Comparison of ENCODE assay signal across 1 cellular context in genomic region chr1:156114919-156115513, GRCh38.
TF ChIP-seq lines count a peak whose summit lies in the region.

No MANE protein-coding gene starts in this region.

TF ChIP-seq in HepG2, 621 proteins besides CTCF, POLR2A, EP300 and RAD21 (continued from another document):
- TF ChIP-seq ERF (CRISPR knock-in tag; IDR thresholded peaks at IDR 0.05): no peak
- no peak for TF ChIP-seq SRSF4 (IDR thresholded peaks at IDR 0.05; ENCODE audit: low read depth, low read length, poor library complexity, severe bottlenecking)
- 0 out of 2 replicates have a peak, but pooled peaks have one; percentile 31 for TF ChIP-seq ZMAT3 (CRISPR knock-in tag; conservative IDR thresholded peaks at IDR 0.05)
- TF ChIP-seq, protein P1, sequence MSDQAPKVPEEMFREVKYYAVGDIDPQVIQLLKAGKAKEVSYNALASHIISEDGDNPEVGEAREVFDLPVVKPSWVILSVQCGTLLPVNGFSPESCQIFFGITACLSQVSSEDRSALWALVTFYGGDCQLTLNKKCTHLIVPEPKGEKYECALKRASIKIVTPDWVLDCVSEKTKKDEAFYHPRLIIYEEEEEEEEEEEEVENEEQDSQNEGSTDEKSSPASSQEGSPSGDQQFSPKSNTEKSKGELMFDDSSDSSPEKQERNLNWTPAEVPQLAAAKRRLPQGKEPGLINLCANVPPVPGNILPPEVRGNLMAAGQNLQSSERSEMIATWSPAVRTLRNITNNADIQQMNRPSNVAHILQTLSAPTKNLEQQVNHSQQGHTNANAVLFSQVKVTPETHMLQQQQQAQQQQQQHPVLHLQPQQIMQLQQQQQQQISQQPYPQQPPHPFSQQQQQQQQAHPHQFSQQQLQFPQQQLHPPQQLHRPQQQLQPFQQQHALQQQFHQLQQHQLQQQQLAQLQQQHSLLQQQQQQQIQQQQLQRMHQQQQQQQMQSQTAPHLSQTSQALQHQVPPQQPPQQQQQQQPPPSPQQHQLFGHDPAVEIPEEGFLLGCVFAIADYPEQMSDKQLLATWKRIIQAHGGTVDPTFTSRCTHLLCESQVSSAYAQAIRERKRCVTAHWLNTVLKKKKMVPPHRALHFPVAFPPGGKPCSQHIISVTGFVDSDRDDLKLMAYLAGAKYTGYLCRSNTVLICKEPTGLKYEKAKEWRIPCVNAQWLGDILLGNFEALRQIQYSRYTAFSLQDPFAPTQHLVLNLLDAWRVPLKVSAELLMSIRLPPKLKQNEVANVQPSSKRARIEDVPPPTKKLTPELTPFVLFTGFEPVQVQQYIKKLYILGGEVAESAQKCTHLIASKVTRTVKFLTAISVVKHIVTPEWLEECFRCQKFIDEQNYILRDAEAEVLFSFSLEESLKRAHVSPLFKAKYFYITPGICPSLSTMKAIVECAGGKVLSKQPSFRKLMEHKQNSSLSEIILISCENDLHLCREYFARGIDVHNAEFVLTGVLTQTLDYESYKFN (CRISPR knock-in tag; conservative IDR thresholded peaks at IDR 0.05): 0 out of 2 replicates have a peak, but pooled peaks have one; percentile 5
- TF ChIP-seq HES4 (CRISPR knock-in tag; IDR thresholded peaks at IDR 0.05; ENCODE audit: borderline replicate concordance): no peak
- TF ChIP-seq ZNF761 (CRISPR knock-in tag; conservative IDR thresholded peaks at IDR 0.05): no peak
- TF ChIP-seq TFDP2 (CRISPR knock-in tag; IDR thresholded peaks at IDR 0.05): 0 out of 2 replicates have a peak, but pooled peaks have one; percentile 24
- TF ChIP-seq AKAP8 (CRISPR knock-in tag; IDR thresholded peaks at IDR 0.05): peak; percentile 69; the same call in 1 of the 2 replicates
- TF ChIP-seq ZNF224 (CRISPR knock-in tag; IDR thresholded peaks at IDR 0.05): no peak
- TF ChIP-seq ZNF775 (CRISPR knock-in tag; IDR thresholded peaks at IDR 0.05; ENCODE audit: borderline replicate concordance): no peak
- TF ChIP-seq ZNF607 (CRISPR knock-in tag; IDR thresholded peaks at IDR 0.05; ENCODE audit: borderline replicate concordance): peak; percentile 84; the same call in 1 of the 2 replicates
- 0 out of 2 replicates have a peak, but pooled peaks have one; percentile 26 for TF ChIP-seq ETV5 (CRISPR knock-in tag; IDR thresholded peaks at IDR 0.05; ENCODE audit: borderline replicate concordance)
- no peak for TF ChIP-seq CENPX (CRISPR knock-in tag; IDR thresholded peaks at IDR 0.05)
- TF ChIP-seq ZNF768 (CRISPR knock-in tag; IDR thresholded peaks at IDR 0.05): peak; percentile 10; the same call in 1 of the 2 replicates
- TF ChIP-seq ZNF800 (CRISPR knock-in tag; IDR thresholded peaks at IDR 0.05): peak; percentile 54; the same call in 1 of the 2 replicates
- TF ChIP-seq SMAD1 (CRISPR knock-in tag; IDR thresholded peaks at IDR 0.05; ENCODE audit: borderline replicate concordance, low read depth): 0 out of 2 replicates have a peak, but pooled peaks have one; percentile 4
- no peak for TF ChIP-seq ATF7 (IDR thresholded peaks at IDR 0.05)
- peak; percentile 4; the same call in 1 of the 2 replicates for TF ChIP-seq ATF7 (CRISPR knock-in tag; IDR thresholded peaks at IDR 0.05)
- TF ChIP-seq ZNF292 (CRISPR knock-in tag; IDR thresholded peaks at IDR 0.05; ENCODE audit: borderline replicate concordance, low read depth): 0 out of 2 replicates have a peak, but pooled peaks have one; percentile 7
- TF ChIP-seq CENPBD1 (CRISPR knock-in tag; IDR thresholded peaks at IDR 0.05; ENCODE audit: borderline replicate concordance, low read depth): no peak
- 0 out of 2 replicates have a peak, but pooled peaks have one; percentile 9 for TF ChIP-seq KMT2B (CRISPR knock-in tag; IDR thresholded peaks at IDR 0.05)
- TF ChIP-seq, protein P2, sequence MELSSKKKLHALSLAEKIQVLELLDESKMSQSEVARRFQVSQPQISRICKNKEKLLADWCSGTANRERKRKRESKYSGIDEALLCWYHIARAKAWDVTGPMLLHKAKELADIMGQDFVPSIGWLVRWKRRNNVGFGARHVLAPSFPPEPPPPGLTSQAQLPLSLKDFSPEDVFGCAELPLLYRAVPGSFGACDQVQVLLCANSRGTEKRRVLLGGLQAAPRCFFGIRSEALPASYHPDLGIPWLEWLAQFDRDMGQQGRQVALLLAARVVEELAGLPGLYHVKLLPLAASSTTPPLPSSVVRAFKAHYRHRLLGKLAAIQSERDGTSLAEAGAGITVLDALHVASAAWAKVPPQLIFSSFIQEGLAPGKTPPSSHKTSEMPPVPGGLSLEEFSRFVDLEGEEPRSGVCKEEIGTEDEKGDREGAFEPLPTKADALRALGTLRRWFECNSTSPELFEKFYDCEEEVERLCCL (CRISPR knock-in tag; IDR thresholded peaks at IDR 0.05; ENCODE audit: borderline replicate concordance): 0 out of 2 replicates have a peak, but pooled peaks have one; percentile 58
